ENCODE assay signal across 8 cellular contexts in the genomic region with DNA sequence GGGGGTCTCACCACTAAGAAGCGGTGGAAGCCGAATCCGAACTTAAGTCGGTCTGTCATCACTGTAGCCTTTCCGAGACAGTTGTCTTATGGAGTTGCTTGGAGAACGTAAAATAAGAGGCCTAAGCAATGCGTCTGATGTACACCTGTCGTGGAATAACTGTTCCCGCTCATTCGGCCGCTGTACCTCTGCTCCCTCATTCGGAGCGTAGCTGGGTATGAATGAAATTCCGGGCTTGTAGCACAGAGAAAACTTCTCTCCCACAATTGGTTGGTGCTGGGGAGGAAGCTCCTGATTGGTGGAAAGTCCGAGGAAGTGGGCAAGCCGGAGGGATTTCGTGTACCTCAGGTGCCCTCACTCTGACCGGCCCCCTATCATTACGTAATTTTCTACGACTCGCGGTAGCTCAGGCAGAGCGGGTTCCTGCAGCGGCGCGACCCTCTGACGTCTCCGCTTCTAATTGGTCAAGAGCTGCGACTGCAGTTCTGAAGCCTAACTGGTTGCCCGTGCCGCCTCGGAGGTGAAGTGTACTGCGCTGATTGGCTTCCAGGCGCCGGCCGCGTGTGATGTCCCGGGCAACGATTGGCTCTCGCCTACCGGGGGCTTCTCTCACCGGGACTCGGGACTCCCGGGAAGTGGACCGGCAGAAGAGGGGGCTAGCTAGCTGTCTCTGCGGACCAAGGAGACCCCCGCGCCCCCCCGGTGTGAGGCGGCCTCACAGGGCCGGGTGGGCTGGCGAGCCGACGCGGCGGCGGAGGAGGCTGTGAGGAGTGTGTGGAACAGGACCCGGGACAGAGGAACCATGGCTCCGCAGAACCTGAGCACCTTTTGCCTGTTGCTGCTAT. TPM values are rescaled to one million over a fixed set of nuclear protein-coding genes. Genes with fewer than 3 reads are reported as not detected.
DNase-seq lines count a peak whose midpoint lies in the region; ATAC-seq and TF ChIP-seq lines count a peak whose summit lies in the region.

DNAJB11 (plus strand) TSS at position 625 of the 845 bp plus-strand sequence; CDS start at position 803, 178 bp downstream.

- in situ Hi-C loops in Panc1 (cut with HindIII; ENCODE audit: low pct_unique_long_range_greater_than_20kb, low sequenced_read_pairs) = no loop called here

- peak; percentile 98 for TF ChIP-seq POLR2A in erythroblast (IDR thresholded peaks at IDR 0.05; ENCODE audit: low read length)

- ATAC-seq in GM21723 (IDR thresholded peaks at IDR 0.05; ENCODE audit: unreplicated experiment) = peak; percentile 86
- ATAC-seq in Panc1 = peak; percentile 93
- ATAC-seq in activated T-cell treated with anti-CD3 and anti-CD28 coated beads, Interleukin-2, amount 50 U/mL, for 4 hours = peak; percentile 85 to 88

- intact Hi-C loops in Panc1 (cut with micrococcal nuclease; ENCODE audit: unreplicated experiment) = no loop called here

- H3K4me1 Mint-ChIP-seq in activated T-cell treated with anti-CD3 and anti-CD28 coated beads, Interleukin-2, amount 50 U/mL, for 4 hours (ENCODE audit: low read depth) = peaks cover 58% of the 10 kb centered on the region

- H3K9me3 Mint-ChIP-seq in activated T-cell treated with anti-CD3 and anti-CD28 coated beads, Interleukin-2, amount 50 U/mL, for 4 hours = no peaks in the 10 kb centered on the region

- H3K36me3 Mint-ChIP-seq in activated T-cell treated with anti-CD3 and anti-CD28 coated beads, Interleukin-2, amount 50 U/mL, for 4 hours (ENCODE audit: insufficient read depth) = peaks cover 14% of the 10 kb centered on the region

- H3K27ac ChIP-seq in Panc1 (ENCODE audit: low read length) (peak within 1 kb of the TSS; percentile 85), mucosa of rectum (ENCODE audit: low read depth in 2 of 2, low read length in 2 of 2) (peak within 1 kb of the TSS; percentile 90 to 94)

- CTCF ChIA-PET in Panc1 (lab: Charles Lee) = interaction anchor here (0.9 to 1.2 kb wide), 3 partner anchors 30 to 47 kb away, joined by 3 to 4 read pairs (median 3); no protein-coding TSS in a partner anchor

- H3K9ac ChIP-seq in mucosa of rectum (ENCODE audit: low read depth in 1 of 2, low read length in 2 of 2) = peak within 1 kb of the TSS; percentile 94 to 95

- H3K36me3 ChIP-seq in Panc1 (ENCODE audit: control insufficient read depth, insufficient read depth, low read length) (peaks cover 38% of the 10 kb centered on the region), mucosa of rectum (ENCODE audit: control insufficient read depth in 2 of 2, insufficient read depth in 2 of 2, low read length in 2 of 2) (peaks cover 11 to 22% of the 10 kb centered on the region in 2 donors)

- POLR2A ChIA-PET in Panc1 (lab: Charles Lee) = interaction anchor here (0.6 to 1.3 kb wide), 7 partner anchors 11 to 1619 kb away, joined by 3 to 10 read pairs (median 4); partner anchors contain the start of genes EIF4A2 and TRA2B

- H3K4me1 ChIP-seq in Panc1 (ENCODE audit: control insufficient read depth, insufficient read depth, low read length) (peaks cover 15% of the 10 kb centered on the region), mucosa of rectum (ENCODE audit: control insufficient read depth in 2 of 2, insufficient read depth in 2 of 2, low read length in 2 of 2) (peaks cover 23 to 25% of the 10 kb centered on the region in 2 donors)

- no TSS peak for BruUV-seq in Panc1 (replicated peaks; lab: Mats Ljungman, UMichigan)

- no peaks in the 10 kb centered on the region for H3K27me3 Mint-ChIP-seq in activated T-cell treated with anti-CD3 and anti-CD28 coated beads, Interleukin-2, amount 50 U/mL, for 4 hours (ENCODE audit: low read depth)

- H3K27me3 ChIP-seq in Panc1 (ENCODE audit: control insufficient read depth, insufficient read depth, low read length) (no peaks in the 10 kb centered on the region), mucosa of rectum (ENCODE audit: control insufficient read depth in 2 of 2, insufficient read depth in 2 of 2, low read length in 2 of 2) (no peaks in the 10 kb centered on the region)

- H3K9me3 ChIP-seq in Panc1 (ENCODE audit: control insufficient read depth, insufficient read depth, low read depth, low read length) = no peaks in the 10 kb centered on the region
- H3K9me3 ChIP-seq in mucosa of rectum (ENCODE audit: control insufficient read depth in 2 of 2, low read length in 2 of 2) = no peaks in the 10 kb centered on the region

- TF ChIP-seq CTCF in Panc1 (IDR thresholded peaks at IDR 0.05) = no peak

- DNase-seq in DMS53 (lab: John Stamatoyannopoulos, UW) (peak; percentile 99), KG1 (lab: John Stamatoyannopoulos, UW) (peak; percentile 96), Panc1 (ENCODE audit: low read depth, low spot score) (peak; percentile 98), erythroblast (lab: John Stamatoyannopoulos, UW) (peak; percentile 100)
- peak; percentile 97 for DNase-seq in activated T-cell treated with anti-CD3 and anti-CD28 coated beads, Interleukin-2, amount 50 U/mL, for 4 hours
- peak; percentile 98 for DNase-seq in stimulated activated CD8-positive, alpha-beta memory T cell treated with anti-CD3 and anti-CD28 coated beads, Interleukin-4, amount 100 ng/mL, for 48 hours

- H3K4me3 ChIP-seq in Panc1 (ENCODE audit: low read depth in 2 of 2, low read length in 2 of 2) (peak within 1 kb of the TSS; percentile 87 to 94), mucosa of rectum (ENCODE audit: low read length in 2 of 2) (peak within 1 kb of the TSS; percentile 98 to 99)

- peak within 1 kb of the TSS; percentile 99 for H3K4me3 Mint-ChIP-seq in activated T-cell treated with anti-CD3 and anti-CD28 coated beads, Interleukin-2, amount 50 U/mL, for 4 hours

RNA-seq across cellular contexts. Expression of gene DNAJB11, which starts in this region (rescaled TPM):
- total RNA-seq in Panc1 (2021; ENCODE audit: unreplicated experiment) = 87.9 TPM
- 81.7 TPM for polyA plus RNA-seq in Panc1 (2012; ENCODE audit: insufficient read length)
- total RNA-seq in activated T-cell treated with anti-CD3 and anti-CD28 coated beads, Interleukin-2, amount 50 U/mL, for 4 hours = 10 to 100 TPM; 88.5 to 98.1 (median 91.1) TPM

Comparison
In these comparisons a context has a peak if more than half of its experiments do, and no peak if none do; other contexts are left out.
1. Peak in every context shown above with its lines: DNase-seq, ATAC-seq, H3K4me3 ChIP-seq and H3K27ac ChIP-seq.